Comparison of ENCODE assay signal across 20 cellular contexts in genomic region chr1:153799016-153799415, GRCh38.
"Had no signal": no experiment of that assay in that cellular context is flagged by ENCODE, and none has a peak within 500 bp of the region (broad histone marks: within the 10 kb centered on the region; RNA-seq: fewer than 3 reads in every experiment).

No MANE protein-coding gene starts in this region.

- H3K9me3 Mint-ChIP-seq: activated CD4-positive, alpha-beta T cell treated with anti-CD3 and anti-CD28 coated beads, Interleukin-2, amount 10 ng/mL, durations not matched to agents 7 days and 5 days; activated CD8-positive, alpha-beta T cell treated with anti-CD3 and anti-CD28 coated beads for 36 hours; activated T-helper 17 cell treated with anti-CD3 and anti-CD28 coated beads, Interleukin-2, amount 50 U/mL, for 72 hours; stimulated activated naive B cell treated with anti-CD40 and anti-IgM and Interleukin-4, amounts not matched to agents 10 μg/mL and 1 μg/mL and 100 μg/mL, for 72 hours; type B pancreatic cell had no signal

- H3K9me3 ChIP-seq: heart left ventricle had no signal

- H3K27ac Mint-ChIP-seq: activated CD8-positive, alpha-beta T cell treated with anti-CD3 and anti-CD28 coated beads for 36 hours; type B pancreatic cell had no signal

- ATAC-seq: activated CD4-positive, CD25-positive, alpha-beta regulatory T cell treated with anti-CD3 and anti-CD28 coated beads, Interleukin-2, amount 50 U/mL, for 24 hours; activated CD8-positive, alpha-beta T cell treated with anti-CD3 and anti-CD28 coated beads for 36 hours; activated T-helper 17 cell treated with anti-CD3 and anti-CD28 coated beads, Interleukin-2, amount 50 U/mL, for 72 hours; heart left ventricle; left ventricle myocardium superior; sciatic nerve; stimulated activated naive B cell treated with anti-CD40 and anti-IgM and Interleukin-4, amounts not matched to agents 10 μg/mL and 1 μg/mL and 100 μg/mL, for 72 hours had no signal

- H3K36me3 Mint-ChIP-seq: type B pancreatic cell had no signal

- DNase-seq: activated CD4-positive, alpha-beta T cell treated with anti-CD3 and anti-CD28 coated beads, Interleukin-2, amount 10 ng/mL, durations not matched to agents 7 days and 5 days; activated CD8-positive, alpha-beta T cell treated with anti-CD3 and anti-CD28 coated beads for 36 hours; activated naive CD4-positive, alpha-beta T cell treated with Interleukin-2 at 50 U/mL for 16 hours; heart left ventricle; left ventricle myocardium superior; mammary epithelial cell; midbrain; occipital lobe; small intestine; stimulated activated CD4-positive, alpha-beta T cell treated with anti-CD3 and anti-CD28 coated beads, Interleukin-15, amount 100 ng/mL, for 24 hours; stimulated activated CD4-positive, alpha-beta T cell treated with anti-CD3 and anti-CD28 coated beads, Interleukin-2, amount 100 ng/mL, for 48 hours; stimulated activated CD8-positive, alpha-beta memory T cell treated with anti-CD3 and anti-CD28 coated beads, Interleukin-4, amount 100 ng/mL, for 48 hours; stimulated activated naive B cell treated with anti-CD40 and anti-IgM and Interleukin-4, amounts not matched to agents 10 μg/mL and 1 μg/mL and 100 μg/mL, for 72 hours; SW 1271; T-helper 2 cell had no signal

- H3K27me3 ChIP-seq: heart left ventricle had no signal

- H3K4me3 ChIP-seq: heart left ventricle had no signal

- H3K27me3 Mint-ChIP-seq: activated CD4-positive, alpha-beta T cell treated with anti-CD3 and anti-CD28 coated beads, Interleukin-2, amount 10 ng/mL, durations not matched to agents 7 days and 5 days; activated CD8-positive, alpha-beta T cell treated with anti-CD3 and anti-CD28 coated beads for 36 hours; activated T-helper 17 cell treated with anti-CD3 and anti-CD28 coated beads, Interleukin-2, amount 50 U/mL, for 72 hours; stimulated activated naive B cell treated with anti-CD40 and anti-IgM and Interleukin-4, amounts not matched to agents 10 μg/mL and 1 μg/mL and 100 μg/mL, for 72 hours; type B pancreatic cell had no signal

- H3K4me3 Mint-ChIP-seq: activated CD4-positive, alpha-beta T cell treated with anti-CD3 and anti-CD28 coated beads, Interleukin-2, amount 10 ng/mL, durations not matched to agents 7 days and 5 days; activated CD8-positive, alpha-beta T cell treated with anti-CD3 and anti-CD28 coated beads for 36 hours; activated T-helper 17 cell treated with anti-CD3 and anti-CD28 coated beads, Interleukin-2, amount 50 U/mL, for 72 hours; stimulated activated naive B cell treated with anti-CD40 and anti-IgM and Interleukin-4, amounts not matched to agents 10 μg/mL and 1 μg/mL and 100 μg/mL, for 72 hours; type B pancreatic cell had no signal

- H3K27ac ChIP-seq: epithelial cell of prostate, heart left ventricle had no signal
